ENCODE assay signal across 16 cellular contexts in genomic region chr2:24207359-24207758, GRCh38. TPM values are rescaled to one million over a fixed set of nuclear protein-coding genes. Genes with fewer than 3 reads are reported as not detected.
DNase-seq lines count a peak whose midpoint lies in the region; ATAC-seq and TF ChIP-seq lines count a peak whose summit lies in the region.
"Had no signal": no experiment of that assay in that cellular context is flagged by ENCODE, and none has a peak within 500 bp of the region (broad histone marks: within the 10 kb centered on the region; RNA-seq: fewer than 3 reads in every experiment).

No MANE protein-coding gene starts in this region.

- H3K27me3 ChIP-seq in neuronal stem cell (ENCODE audit: control insufficient read depth in 3 of 3, insufficient read depth in 3 of 3, low read depth in 1 of 3, low read length in 3 of 3), result no peaks in the 10 kb centered on the region
- H3K27me3 ChIP-seq in transverse colon, result no peaks in the 10 kb centered on the region

- H4K8ac ChIP-seq in neuronal stem cell (ENCODE audit: low read depth, low read length), result no peak overlapping the region

- H3K4me3 ChIP-seq in neuronal stem cell (ENCODE audit: low read length in 2 of 2) (no peak overlapping the region), transverse colon (no peak overlapping the region)
- H3K4me3 ChIP-seq: HAP-1, K562 had no signal

- peak overlapping the region; percentile 78 for H3K14ac ChIP-seq in neuronal stem cell (ENCODE audit: low read length)

- intact Hi-C loops in activated CD4-positive, alpha-beta T cell treated with anti-CD3 and anti-CD28 coated beads, Interleukin-2, amount 10 ng/mL, durations not matched to agents 24 days and 14 days (cut with micrococcal nuclease), result no loop called here
- intact Hi-C loops in transverse colon (cut with DNase I; ENCODE audit: low total_unique reads), result no loop called here

- no CpG with 5 or more reads among the region's 11 CpGs for WGBS in neuronal stem cell (ENCODE audit: extremely low coverage in 2 of 2, insufficient read length in 2 of 2, insufficient replicate concordance in 1 of 2), 2 donors
- 89 to 100% methylated on average over 1 to 11 of the region's 11 CpGs for WGBS in transverse colon (ENCODE audit: low coverage in 1 of 2), 2 donors

- no peak overlapping the region for H3K4me2 ChIP-seq in neuronal stem cell (ENCODE audit: insufficient read depth, low read length, poor library complexity, severe bottlenecking)

- peaks cover 43% of the 10 kb centered on the region for H3K36me3 Mint-ChIP-seq in activated CD4-positive, alpha-beta T cell treated with anti-CD3 and anti-CD28 coated beads, Interleukin-2, amount 10 ng/mL, durations not matched to agents 24 days and 14 days (ENCODE audit: low read depth)
- peaks cover 31% of the 10 kb centered on the region for H3K36me3 Mint-ChIP-seq in activated naive CD8-positive, alpha-beta T cell treated with anti-CD3 and anti-CD28 coated beads, Interleukin-2, amount 50 U/mL, for 24 hours (ENCODE audit: low read depth)
- H3K36me3 Mint-ChIP-seq in activated naive CD8-positive, alpha-beta T cell treated with anti-CD3 and anti-CD28 coated beads for 36 hours, result peaks cover 4% of the 10 kb centered on the region

- no peak overlapping the region for H3K4me3 Mint-ChIP-seq in activated CD4-positive, alpha-beta T cell treated with anti-CD3 and anti-CD28 coated beads, Interleukin-2, amount 10 ng/mL, durations not matched to agents 24 days and 14 days
- H3K4me3 Mint-ChIP-seq in activated naive CD8-positive, alpha-beta T cell treated with anti-CD3 and anti-CD28 coated beads, Interleukin-2, amount 50 U/mL, for 24 hours, result no peak overlapping the region
- no peak overlapping the region for H3K4me3 Mint-ChIP-seq in activated naive CD8-positive, alpha-beta T cell treated with anti-CD3 and anti-CD28 coated beads for 36 hours
- H3K4me3 Mint-ChIP-seq: CD4-positive, alpha-beta memory T cell had no signal

- H3K9me3 ChIP-seq in neuronal stem cell (replicated peaks in 1 of 2; ENCODE audit: control insufficient read depth in 2 of 2, insufficient read depth in 1 of 2, low read depth in 1 of 2, low read length in 2 of 2) (no peaks in the 10 kb centered on the region), transverse colon (no peaks in the 10 kb centered on the region)
- H3K9me3 ChIP-seq: HAP-1 had no signal

- no peak overlapping the region for H2BK12ac ChIP-seq in neuronal stem cell (ENCODE audit: low read length)

- in situ Hi-C loops in transverse colon (cut with MboI; ENCODE audit: low pct_ligation_motif_present in 1 of 4, low pct_unique_long_range_greater_than_20kb in 1 of 4, low sequenced_read_pairs in 3 of 4), result no loop called here

- H3K23ac ChIP-seq in neuronal stem cell (ENCODE audit: low read depth, low read length, poor library complexity), result peak overlapping the region; percentile 17

- no peak overlapping the region for H2BK120ac ChIP-seq in neuronal stem cell (ENCODE audit: low read depth, low read length)

- no peak overlapping the region for H2AFZ ChIP-seq in neuronal stem cell (ENCODE audit: low read length)

- H3K36me3 ChIP-seq in neuronal stem cell (replicated peaks in 1 of 2; ENCODE audit: control insufficient read depth in 2 of 2, insufficient read depth in 2 of 2, low read length in 2 of 2) (peaks cover 0 to 4% of the 10 kb centered on the region in 2 donors), transverse colon (peaks cover 0 to 41% (median 16%) of the 10 kb centered on the region in 4 donors)
- H3K36me3 ChIP-seq: HAP-1 had no signal

- H3K18ac ChIP-seq in neuronal stem cell (ENCODE audit: low read length), result peak overlapping the region; percentile 60

- peak; percentile 11 for ATAC-seq in activated naive CD8-positive, alpha-beta T cell treated with anti-CD3 and anti-CD28 coated beads, Interleukin-2, amount 50 U/mL, for 24 hours
- ATAC-seq in HG03097 (IDR thresholded peaks at IDR 0.05; ENCODE audit: low FRiP score, unreplicated experiment), result no peak
- ATAC-seq: K562 had no signal

- no peak for TF ChIP-seq POLR2A in transverse colon (IDR thresholded peaks at IDR 0.05)

- H3K27ac ChIP-seq in neuronal stem cell (replicated peaks; ENCODE audit: low read length), result no peak overlapping the region
- H3K27ac ChIP-seq in transverse colon, result no peak overlapping the region
- H3K27ac ChIP-seq: 22Rv1, HL-60 had no signal

- H3K9ac ChIP-seq in neuronal stem cell (ENCODE audit: low read depth, low read length, poor library complexity), result peak overlapping the region; percentile 15

- H3K4me1 ChIP-seq in neuronal stem cell (ENCODE audit: control insufficient read depth in 2 of 2, insufficient read depth in 1 of 2, low read depth in 1 of 2, low read length in 2 of 2) (peaks cover 0 to 4% of the 10 kb centered on the region in 2 donors), transverse colon (no peaks in the 10 kb centered on the region)
- H3K4me1 ChIP-seq: HAP-1 had no signal

- no peaks in the 10 kb centered on the region for H3K79me1 ChIP-seq in neuronal stem cell (ENCODE audit: low read depth, low read length)

- no peak for TF ChIP-seq CTCF in transverse colon (IDR thresholded peaks at IDR 0.05)

- TF ChIP-seq EP300 in transverse colon (IDR thresholded peaks at IDR 0.05; ENCODE audit: low read depth), result no peak

- peak; percentile 50 for DNase-seq in activated CD4-positive, alpha-beta T cell treated with anti-CD3 and anti-CD28 coated beads, Interleukin-2, amount 10 ng/mL, durations not matched to agents 24 days and 14 days
- DNase-seq in activated CD4-positive, alpha-beta T cell treated with anti-CD3 and anti-CD28 coated beads, Interleukin-2, amount 50 U/mL, for 1 hour, result no peak
- no peak for DNase-seq in activated naive CD8-positive, alpha-beta T cell treated with anti-CD3 and anti-CD28 coated beads, Interleukin-2, amount 50 U/mL, for 24 hours
- no peak for DNase-seq in activated naive CD8-positive, alpha-beta T cell treated with anti-CD3 and anti-CD28 coated beads for 36 hours
- DNase-seq in neuronal stem cell (ENCODE audit: low spot score) (no peak), transverse colon (no peak), GDM1 (lab: John Stamatoyannopoulos, UW) (no peak)
- DNase-seq: CD4-positive, alpha-beta memory T cell; DMS79; GOT3 had no signal

- H3K4ac ChIP-seq in neuronal stem cell (ENCODE audit: low read length), result no peak overlapping the region

- H2AK5ac ChIP-seq in neuronal stem cell (ENCODE audit: low read depth, low read length), result no peak overlapping the region

- no peaks in the 10 kb centered on the region for H3K27me3 Mint-ChIP-seq in activated CD4-positive, alpha-beta T cell treated with anti-CD3 and anti-CD28 coated beads, Interleukin-2, amount 10 ng/mL, durations not matched to agents 24 days and 14 days
- H3K27me3 Mint-ChIP-seq in activated naive CD8-positive, alpha-beta T cell treated with anti-CD3 and anti-CD28 coated beads, Interleukin-2, amount 50 U/mL, for 24 hours, result no peaks in the 10 kb centered on the region
- H3K27me3 Mint-ChIP-seq in activated naive CD8-positive, alpha-beta T cell treated with anti-CD3 and anti-CD28 coated beads for 36 hours, result no peaks in the 10 kb centered on the region
- H3K27me3 Mint-ChIP-seq: CD4-positive, alpha-beta memory T cell had no signal

- no peak overlapping the region for H2BK15ac ChIP-seq in neuronal stem cell (ENCODE audit: low read length)

- H3K27ac Mint-ChIP-seq in activated CD4-positive, alpha-beta T cell treated with anti-CD3 and anti-CD28 coated beads, Interleukin-2, amount 10 ng/mL, durations not matched to agents 24 days and 14 days, result no peak overlapping the region
- H3K27ac Mint-ChIP-seq in activated naive CD8-positive, alpha-beta T cell treated with anti-CD3 and anti-CD28 coated beads, Interleukin-2, amount 50 U/mL, for 24 hours, result no peak overlapping the region
- H3K27ac Mint-ChIP-seq in activated naive CD8-positive, alpha-beta T cell treated with anti-CD3 and anti-CD28 coated beads for 36 hours, result no peak overlapping the region

- H3K4me1 Mint-ChIP-seq in activated CD4-positive, alpha-beta T cell treated with anti-CD3 and anti-CD28 coated beads, Interleukin-2, amount 10 ng/mL, durations not matched to agents 24 days and 14 days, result no peaks in the 10 kb centered on the region
- H3K4me1 Mint-ChIP-seq in activated naive CD8-positive, alpha-beta T cell treated with anti-CD3 and anti-CD28 coated beads, Interleukin-2, amount 50 U/mL, for 24 hours, result no peaks in the 10 kb centered on the region
- H3K4me1 Mint-ChIP-seq in activated naive CD8-positive, alpha-beta T cell treated with anti-CD3 and anti-CD28 coated beads for 36 hours, result no peaks in the 10 kb centered on the region
- H3K4me1 Mint-ChIP-seq: CD4-positive, alpha-beta memory T cell had no signal

- H3K9me3 Mint-ChIP-seq in activated CD4-positive, alpha-beta T cell treated with anti-CD3 and anti-CD28 coated beads, Interleukin-2, amount 10 ng/mL, durations not matched to agents 24 days and 14 days, result no peaks in the 10 kb centered on the region
- no peaks in the 10 kb centered on the region for H3K9me3 Mint-ChIP-seq in activated naive CD8-positive, alpha-beta T cell treated with anti-CD3 and anti-CD28 coated beads, Interleukin-2, amount 50 U/mL, for 24 hours
- no peaks in the 10 kb centered on the region for H3K9me3 Mint-ChIP-seq in activated naive CD8-positive, alpha-beta T cell treated with anti-CD3 and anti-CD28 coated beads for 36 hours

- no peak overlapping the region for H2BK5ac ChIP-seq in neuronal stem cell (ENCODE audit: low read length)

- no peak overlapping the region for H4K91ac ChIP-seq in neuronal stem cell (ENCODE audit: low read depth, low read length, poor library complexity)

RNA-seq across cellular contexts. Expression of gene FAM228A, which starts 32.5 kb away (rescaled TPM):
- not detected in 2 replicates for total RNA-seq in activated CD4-positive, alpha-beta T cell treated with anti-CD3 and anti-CD28 coated beads, Interleukin-2, amount 10 ng/mL, durations not matched to agents 24 days and 14 days
- not detected for total RNA-seq in activated naive CD8-positive, alpha-beta T cell treated with anti-CD3 and anti-CD28 coated beads for 36 hours
- polyA plus RNA-seq in neuronal stem cell (2013, experiment 1 of 2), result 1.0 TPM
- 0.61 TPM for polyA plus RNA-seq in neuronal stem cell (2013, experiment 2 of 2)
- under 1 TPM in 1 of 4 donors, not detected in 3; 0.27 TPM for total RNA-seq in transverse colon
- total RNA-seq: A673, K562 had no signal
- polyA plus RNA-seq: K562 had no signal
